1 cellular context compared by ENCODE assay signal in genomic region chr6:72953901-72954494, GRCh38.
TF ChIP-seq lines count a peak whose summit lies in the region.

No MANE protein-coding gene starts in this region.

TF ChIP-seq in endothelial cell of umbilical vein, 7 proteins besides CTCF, POLR2A, EP300 and RAD21:
- no peak for TF ChIP-seq POLR2AphosphoS5 (IDR thresholded peaks at IDR 0.05; ENCODE audit: insufficient read depth, low read depth, low read length)
- no peak for TF ChIP-seq FOS (IDR thresholded peaks at IDR 0.05; ENCODE audit: borderline replicate concordance, insufficient read depth, low read length)
- TF ChIP-seq JUN (IDR thresholded peaks at IDR 0.05; ENCODE audit: borderline replicate concordance, insufficient read depth, insufficient read length, low read depth): no peak
- no peak for TF ChIP-seq GATA2 (IDR thresholded peaks at IDR 0.05; ENCODE audit: insufficient read depth, insufficient read length, low read depth, low read length)
